In the genomic region with DNA sequence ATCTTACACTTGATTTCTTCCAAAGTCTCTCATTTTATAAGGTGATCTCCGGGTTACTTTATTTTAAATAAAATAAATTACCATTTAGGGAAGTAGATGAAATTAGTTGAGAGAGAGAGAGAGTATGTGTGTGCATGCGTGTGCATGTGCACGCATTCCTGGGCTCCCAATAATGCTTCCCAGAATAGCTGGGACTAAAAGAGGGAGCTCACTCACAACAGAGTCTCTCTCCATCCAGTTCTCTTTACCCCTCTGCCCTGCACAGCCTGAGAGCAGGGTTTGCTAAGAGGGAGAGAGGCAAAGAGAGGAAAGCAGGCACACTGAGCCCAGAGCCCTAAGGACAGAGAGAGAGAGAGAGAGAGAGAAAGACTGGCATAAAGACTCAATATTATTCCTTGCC, we compare ENCODE assay signal across 29 cellular contexts. TPM values are rescaled to one million over a fixed set of nuclear protein-coding genes. Genes with fewer than 3 reads are reported as not detected.
"Had no signal": no experiment of that assay in that cellular context is flagged by ENCODE, and none has a peak within 500 bp of the region (broad histone marks: within the 10 kb centered on the region; RNA-seq: fewer than 3 reads in every experiment).

No MANE protein-coding gene starts in this region.

- H3K27me3 ChIP-seq: hepatocyte, pancreas, right lobe of liver, suprapubic skin, upper lobe of right lung had no signal

- FAIRE-seq: pancreas had no signal

- H3K4me3 Mint-ChIP-seq: mesothelial cell of epicardium; naive thymus-derived CD4-positive, alpha-beta T cell; natural killer cell treated with Interleukin-12 subunit alpha and Interleukin-12 subunit beta and Interleukin-15 and Interleukin-18, amount 100 ng/mL, for 72 hours; stimulated activated naive CD8-positive, alpha-beta T cell treated with anti-CD3 and anti-CD28 coated beads, Interleukin-15, Interleukin-2, amounts not matched to agents 100 ng/mL and 50 ng/mL, for 24 hours had no signal

- H3K36me3 ChIP-seq: pancreas, prostate gland, right lobe of liver, suprapubic skin, thoracic aorta, tibial artery, upper lobe of right lung had no signal

- H3K9me3 ChIP-seq: pancreas, prostate gland, right lobe of liver, suprapubic skin, thoracic aorta, tibial artery, upper lobe of right lung had no signal

- H3K36me3 Mint-ChIP-seq: mesothelial cell of epicardium; naive thymus-derived CD4-positive, alpha-beta T cell; natural killer cell treated with Interleukin-12 subunit alpha and Interleukin-12 subunit beta and Interleukin-15 and Interleukin-18, amount 100 ng/mL, for 72 hours had no signal

- H3K4me1 ChIP-seq: pancreas, prostate gland, right lobe of liver, suprapubic skin, tibial artery, upper lobe of right lung had no signal

- H3K27ac ChIP-seq: hepatocyte, pancreas, prostate gland, right lobe of liver, skin epidermis, suprapubic skin, thoracic aorta, tibial artery, upper lobe of right lung had no signal

- H3K4me3 ChIP-seq: hepatocyte, lung, pancreas, prostate gland, right lobe of liver, skin epidermis, suprapubic skin, thoracic aorta, tibial artery, upper lobe of right lung had no signal

- H3K4me2 ChIP-seq: hepatocyte had no signal

- ATAC-seq: left cardiac atrium; left lobe of liver; naive thymus-derived CD4-positive, alpha-beta T cell; natural killer cell treated with Interleukin-12 subunit alpha and Interleukin-12 subunit beta and Interleukin-15 and Interleukin-18, amount 100 ng/mL, for 72 hours; pancreas; right lobe of liver; upper lobe of right lung had no signal

- H3K9me3 Mint-ChIP-seq: naive thymus-derived CD4-positive, alpha-beta T cell; natural killer cell treated with Interleukin-12 subunit alpha and Interleukin-12 subunit beta and Interleukin-15 and Interleukin-18, amount 100 ng/mL, for 72 hours; stimulated activated naive CD8-positive, alpha-beta T cell treated with anti-CD3 and anti-CD28 coated beads, Interleukin-15, Interleukin-2, amounts not matched to agents 100 ng/mL and 50 ng/mL, for 24 hours had no signal

- H2AFZ ChIP-seq: hepatocyte had no signal

- DNase-seq: head of caudate nucleus; islet precursor cell; kidney glomerular epithelial cell; left cardiac atrium; mesendoderm; naive thymus-derived CD4-positive, alpha-beta T cell; nucleus accumbens; pancreas; posterior cingulate gyrus; right lobe of liver; stimulated activated CD4-positive, alpha-beta T cell treated with anti-CD3 and anti-CD28 coated beads, Interleukin-12 subunit alpha, Interleukin-12 subunit beta, amount 100 ng/mL, for 4 hours; stimulated activated CD4-positive, alpha-beta T cell treated with anti-CD3 and anti-CD28 coated beads, Interleukin-15, amount 100 ng/mL, for 24 hours; stimulated activated CD4-positive, alpha-beta T cell treated with anti-CD3 and anti-CD28 coated beads, Interleukin-2, amount 100 ng/mL, for 24 hours; stimulated activated CD4-positive, alpha-beta T cell treated with anti-CD3 and anti-CD28 coated beads, Interleukin-4, amount 100 ng/mL, for 1 hour; stimulated activated naive CD4-positive, alpha-beta T cell; tibial artery; trophoblast cell; upper lobe of right lung had no signal

- H3K79me2 ChIP-seq: hepatocyte had no signal

- H3K27ac Mint-ChIP-seq: mesothelial cell of epicardium; naive thymus-derived CD4-positive, alpha-beta T cell; natural killer cell treated with Interleukin-12 subunit alpha and Interleukin-12 subunit beta and Interleukin-15 and Interleukin-18, amount 100 ng/mL, for 72 hours; stimulated activated naive CD8-positive, alpha-beta T cell treated with anti-CD3 and anti-CD28 coated beads, Interleukin-15, Interleukin-2, amounts not matched to agents 100 ng/mL and 50 ng/mL, for 24 hours had no signal

RNA-seq across cellular contexts. Expression of gene FJX1, which starts 33.0 kb away (rescaled TPM):
- total RNA-seq: mononuclear cell had no signal
- polyA plus RNA-seq: naive thymus-derived CD4-positive, alpha-beta T cell had no signal
